24 cellular contexts compared by ENCODE assay signal in the genomic region with DNA sequence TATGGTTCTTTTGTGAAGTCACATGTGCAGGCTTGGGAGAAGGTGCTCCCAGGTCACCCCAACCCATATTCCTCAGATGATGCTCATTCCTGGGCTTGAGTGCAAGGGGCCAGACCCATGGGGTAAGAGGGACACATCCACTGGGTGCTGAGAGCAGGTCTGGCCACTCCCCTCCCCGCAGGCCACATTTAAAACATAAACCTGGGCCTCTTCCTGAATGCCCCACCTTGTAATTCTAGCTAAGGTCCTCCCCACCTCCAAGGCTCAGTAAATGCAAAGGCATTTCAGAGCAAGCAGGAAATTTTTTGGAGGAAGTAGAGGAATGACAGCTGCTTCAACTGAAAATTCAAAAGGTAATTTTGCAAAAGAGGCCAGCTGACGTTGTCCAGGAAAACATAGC.
"Had no signal": no experiment of that assay in that cellular context is flagged by ENCODE, and none has a peak within 500 bp of the region (broad histone marks: within the 10 kb centered on the region; RNA-seq: fewer than 3 reads in every experiment).

No MANE protein-coding gene starts in this region.

- DNase-seq: activated CD4-positive, alpha-beta T cell treated with anti-CD3 and anti-CD28 coated beads, Interleukin-2, amount 10 ng/mL, durations not matched to agents 7 days and 5 days; activated CD4-positive, CD25-positive, alpha-beta regulatory T cell treated with anti-CD3 and anti-CD28 coated beads, Interleukin-2, amount 50 U/mL, for 72 hours; activated CD8-positive, alpha-beta memory T cell treated with anti-CD3 and anti-CD28 coated beads, Interleukin-2, amount 10 ng/mL, durations not matched to agents 7 days and 5 days; activated CD8-positive, alpha-beta T cell treated with anti-CD3 and anti-CD28 coated beads for 36 hours; activated gamma-delta T cell treated with Interleukin-2 at 50 U/mL for 16 hours; anterior cingulate cortex; body of pancreas; dorsolateral prefrontal cortex; effector memory CD8-positive, alpha-beta T cell; islet precursor cell; left cardiac atrium; ovary; psoas muscle; right cardiac atrium; stimulated activated CD4-positive, alpha-beta T cell treated with anti-CD3 and anti-CD28 coated beads, Interleukin-4, amount 100 ng/mL, for 24 hours; stimulated activated naive CD4-positive, alpha-beta T cell treated with Interleukin-2 at 50 U/mL for 16 hours; WERI-Rb-1 had no signal

- H3K27me3 Mint-ChIP-seq: activated CD4-positive, alpha-beta T cell treated with anti-CD3 and anti-CD28 coated beads, Interleukin-2, amount 10 ng/mL, durations not matched to agents 7 days and 5 days; activated CD8-positive, alpha-beta memory T cell treated with anti-CD3 and anti-CD28 coated beads, Interleukin-2, amount 10 ng/mL, durations not matched to agents 7 days and 5 days; activated CD8-positive, alpha-beta T cell treated with anti-CD3 and anti-CD28 coated beads for 36 hours; activated naive CD4-positive, alpha-beta T cell treated with anti-CD3 and anti-CD28 coated beads, Interleukin-2, amount 50 U/mL, for 24 hours had no signal

- H3K36me3 ChIP-seq: ovary, WERI-Rb-1 had no signal

- H3K27ac ChIP-seq: body of pancreas, dorsolateral prefrontal cortex, gastroesophageal sphincter, ovary, psoas muscle, WERI-Rb-1 had no signal

- H3K4me1 Mint-ChIP-seq: activated CD4-positive, alpha-beta T cell treated with anti-CD3 and anti-CD28 coated beads, Interleukin-2, amount 10 ng/mL, durations not matched to agents 7 days and 5 days; activated CD8-positive, alpha-beta memory T cell treated with anti-CD3 and anti-CD28 coated beads, Interleukin-2, amount 10 ng/mL, durations not matched to agents 7 days and 5 days; activated naive CD4-positive, alpha-beta T cell treated with anti-CD3 and anti-CD28 coated beads, Interleukin-2, amount 50 U/mL, for 24 hours; central memory CD8-positive, alpha-beta T cell had no signal

- H3K4me3 Mint-ChIP-seq: activated CD4-positive, alpha-beta T cell treated with anti-CD3 and anti-CD28 coated beads, Interleukin-2, amount 10 ng/mL, durations not matched to agents 7 days and 5 days; activated CD8-positive, alpha-beta memory T cell treated with anti-CD3 and anti-CD28 coated beads, Interleukin-2, amount 10 ng/mL, durations not matched to agents 7 days and 5 days; activated CD8-positive, alpha-beta T cell treated with anti-CD3 and anti-CD28 coated beads for 36 hours; activated naive CD4-positive, alpha-beta T cell treated with anti-CD3 and anti-CD28 coated beads, Interleukin-2, amount 50 U/mL, for 24 hours; activated T-helper 1 cell treated with anti-CD3 and anti-CD28 coated beads, Interleukin-12 subunit alpha, Interleukin-12 subunit beta, Interleukin-2, Interleukin-4 antibody, amounts not matched to agents 30 ng/mL and 10 ng/mL and 1 ng/mL, durations not matched to agents 14 hours and 24 hours and 36 hours; central memory CD8-positive, alpha-beta T cell; effector memory CD8-positive, alpha-beta T cell; natural killer cell treated with Interleukin-12 subunit alpha and Interleukin-12 subunit beta and Interleukin-15 and Interleukin-18, amount 100 ng/mL, for 72 hours; T-helper 2 cell treated with Interferon-gamma antibody and Interleukin-4, amounts not matched to agents 5 μg/mL and 100 μg/mL, for 36 hours had no signal

- ATAC-seq: activated CD8-positive, alpha-beta memory T cell treated with anti-CD3 and anti-CD28 coated beads, Interleukin-2, amount 10 ng/mL, durations not matched to agents 7 days and 5 days; activated CD8-positive, alpha-beta T cell treated with anti-CD3 and anti-CD28 coated beads for 36 hours; body of pancreas; effector memory CD8-positive, alpha-beta T cell; gastroesophageal sphincter; left cardiac atrium; natural killer cell treated with Interleukin-12 subunit alpha and Interleukin-12 subunit beta and Interleukin-15 and Interleukin-18, amount 100 ng/mL, for 72 hours; right cardiac atrium had no signal

- H3K4me1 ChIP-seq: gastroesophageal sphincter had no signal

- H3K36me3 Mint-ChIP-seq: activated CD8-positive, alpha-beta memory T cell treated with anti-CD3 and anti-CD28 coated beads, Interleukin-2, amount 10 ng/mL, durations not matched to agents 7 days and 5 days; activated naive CD4-positive, alpha-beta T cell treated with anti-CD3 and anti-CD28 coated beads, Interleukin-2, amount 50 U/mL, for 24 hours; natural killer cell treated with Interleukin-12 subunit alpha and Interleukin-12 subunit beta and Interleukin-15 and Interleukin-18, amount 100 ng/mL, for 72 hours had no signal

- H3K27ac Mint-ChIP-seq: activated CD4-positive, alpha-beta T cell treated with anti-CD3 and anti-CD28 coated beads, Interleukin-2, amount 10 ng/mL, durations not matched to agents 7 days and 5 days; activated CD8-positive, alpha-beta memory T cell treated with anti-CD3 and anti-CD28 coated beads, Interleukin-2, amount 10 ng/mL, durations not matched to agents 7 days and 5 days; activated CD8-positive, alpha-beta T cell treated with anti-CD3 and anti-CD28 coated beads for 36 hours; activated naive CD4-positive, alpha-beta T cell treated with anti-CD3 and anti-CD28 coated beads, Interleukin-2, amount 50 U/mL, for 24 hours; activated T-helper 1 cell treated with anti-CD3 and anti-CD28 coated beads, Interleukin-12 subunit alpha, Interleukin-12 subunit beta, Interleukin-2, Interleukin-4 antibody, amounts not matched to agents 30 ng/mL and 10 ng/mL and 1 ng/mL, durations not matched to agents 14 hours and 24 hours and 36 hours; effector memory CD8-positive, alpha-beta T cell; natural killer cell treated with Interleukin-12 subunit alpha and Interleukin-12 subunit beta and Interleukin-15 and Interleukin-18, amount 100 ng/mL, for 72 hours; T-helper 2 cell treated with Interferon-gamma antibody and Interleukin-4, amounts not matched to agents 5 μg/mL and 100 μg/mL, for 36 hours had no signal

- H3K9me3 ChIP-seq: body of pancreas, gastroesophageal sphincter, ovary, psoas muscle had no signal

- H3K27me3 ChIP-seq: body of pancreas, dorsolateral prefrontal cortex, ovary had no signal

- H3K9me3 Mint-ChIP-seq: activated CD4-positive, alpha-beta T cell treated with anti-CD3 and anti-CD28 coated beads, Interleukin-2, amount 10 ng/mL, durations not matched to agents 7 days and 5 days; activated CD8-positive, alpha-beta T cell treated with anti-CD3 and anti-CD28 coated beads for 36 hours; activated naive CD4-positive, alpha-beta T cell treated with anti-CD3 and anti-CD28 coated beads, Interleukin-2, amount 50 U/mL, for 24 hours; activated T-helper 1 cell treated with anti-CD3 and anti-CD28 coated beads, Interleukin-12 subunit alpha, Interleukin-12 subunit beta, Interleukin-2, Interleukin-4 antibody, amounts not matched to agents 30 ng/mL and 10 ng/mL and 1 ng/mL, durations not matched to agents 14 hours and 24 hours and 36 hours; central memory CD8-positive, alpha-beta T cell; effector memory CD8-positive, alpha-beta T cell; natural killer cell treated with Interleukin-12 subunit alpha and Interleukin-12 subunit beta and Interleukin-15 and Interleukin-18, amount 100 ng/mL, for 72 hours; T-helper 2 cell treated with Interferon-gamma antibody and Interleukin-4, amounts not matched to agents 5 μg/mL and 100 μg/mL, for 36 hours had no signal

- H3K4me3 ChIP-seq: body of pancreas, dorsolateral prefrontal cortex, gastroesophageal sphincter, lung, ovary, psoas muscle had no signal
